ENCODE assay signal across 26 cellular contexts in the genomic region with DNA sequence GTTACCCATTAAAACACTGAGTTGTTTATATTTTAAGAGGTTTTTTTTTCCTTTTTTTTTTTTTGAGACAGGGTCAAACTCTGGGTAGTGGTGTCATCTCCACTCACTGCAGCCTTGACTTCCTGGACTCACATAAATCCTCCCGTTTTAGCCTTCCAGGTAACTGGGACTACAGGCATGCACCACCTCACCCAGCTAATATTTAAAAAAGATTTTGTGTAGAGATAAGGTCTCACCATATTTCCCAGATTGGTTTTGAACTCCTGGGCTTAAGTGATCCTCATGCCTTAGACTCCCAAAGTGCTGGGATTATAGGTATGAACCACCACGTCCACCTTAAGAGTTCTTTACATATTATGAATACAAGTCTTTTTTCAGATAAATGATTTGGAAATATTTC.
"Had no signal": no experiment of that assay in that cellular context is flagged by ENCODE, and none has a peak within 500 bp of the region (broad histone marks: within the 10 kb centered on the region; RNA-seq: fewer than 3 reads in every experiment).

No MANE protein-coding gene starts in this region.

- H3K27me3 ChIP-seq: stomach, suprapubic skin, testis, thyroid gland, tibial artery, tibial nerve, transverse colon, upper lobe of left lung, upper lobe of right lung, uterus, vagina had no signal

- ATAC-seq: stimulated activated effector memory CD8-positive, alpha-beta T cell treated with anti-CD3 and anti-CD28 coated beads, Interleukin-12 subunit alpha, Interleukin-12 subunit beta, amount 100 ng/mL, for 72 hours; stimulated activated memory B cell treated with anti-CD40 and anti-IgM and Interleukin-4, amounts not matched to agents 10 μg/mL and 1 μg/mL and 100 μg/mL, for 72 hours; stimulated activated naive B cell treated with anti-CD40 and anti-IgM and Interleukin-4, amounts not matched to agents 10 μg/mL and 1 μg/mL and 100 μg/mL, for 72 hours; stimulated activated naive CD8-positive, alpha-beta T cell treated with anti-CD3 and anti-CD28 coated beads, Interleukin-15, amount 100 ng/mL, for 72 hours; stimulated activated naive CD8-positive, alpha-beta T cell treated with anti-CD3 and anti-CD28 coated beads, Interleukin-15, Interleukin-2, amounts not matched to agents 100 U/mL and 50 U/mL, for 24 hours; upper lobe of right lung had no signal

- H3K36me3 ChIP-seq: thoracic aorta, thyroid gland, upper lobe of right lung, uterus had no signal

- H3K4me3 ChIP-seq: stomach, suprapubic skin, testis, thoracic aorta, thyroid gland, tibial artery, tibial nerve, transverse colon, upper lobe of left lung, upper lobe of right lung, uterus, vagina had no signal

- FAIRE-seq: urothelium cell line had no signal

- H3K27ac ChIP-seq: stomach, suprapubic skin, testis, thoracic aorta, thyroid gland, tibial artery, tibial nerve, transverse colon, upper lobe of left lung, upper lobe of right lung, uterus, vagina had no signal

- DNase-seq: stimulated activated CD4-positive, alpha-beta T cell treated with anti-CD3 and anti-CD28 coated beads, Interleukin-2, amount 100 ng/mL, for 48 hours; stimulated activated CD4-positive, alpha-beta T cell treated with anti-CD3 and anti-CD28 coated beads, Interleukin-4, amount 100 ng/mL, for 1 hour; stimulated activated CD4-positive, alpha-beta T cell treated with anti-CD3 and anti-CD28 coated beads, Interleukin-4, amount 100 ng/mL, for 24 hours; stimulated activated CD4-positive, alpha-beta T cell treated with anti-CD3 and anti-CD28 coated beads, Interleukin-4, amount 100 ng/mL, for 4 hours; stimulated activated CD8-positive, alpha-beta memory T cell treated with anti-CD3 and anti-CD28 coated beads, Interleukin-4, amount 100 ng/mL, for 48 hours; stimulated activated naive B cell treated with anti-CD40 and anti-IgM and Interleukin-4, amounts not matched to agents 10 μg/mL and 1 μg/mL and 100 μg/mL, for 72 hours; stimulated activated naive CD4-positive, alpha-beta T cell; stimulated activated naive CD4-positive, alpha-beta T cell treated with Interleukin-2 at 50 U/mL for 16 hours; stimulated activated naive CD8-positive, alpha-beta T cell treated with anti-CD3 and anti-CD28 coated beads, Interleukin-15, amount 100 ng/mL, for 72 hours; stimulated activated naive CD8-positive, alpha-beta T cell treated with anti-CD3 and anti-CD28 coated beads, Interleukin-15, Interleukin-2, amounts not matched to agents 100 U/mL and 50 U/mL, for 24 hours; stomach; substantia nigra; testis; thyroid gland; tibial artery; transverse colon; upper lobe of left lung; upper lobe of right lung; uterus had no signal

- H3K9me3 ChIP-seq: testis, thyroid gland, upper lobe of left lung, upper lobe of right lung, vagina had no signal

- H3K4me1 ChIP-seq: stomach, suprapubic skin, testis, thyroid gland, tibial artery, tibial nerve, transverse colon, upper lobe of left lung, upper lobe of right lung, uterus, vagina had no signal
